In genomic region chr5:172838151-172838875, GRCh38 we compare ENCODE assay signal across 9 cellular contexts. TPM values are rescaled to one million over a fixed set of nuclear protein-coding genes. Genes with fewer than 3 reads are reported as not detected.
DNase-seq lines count a peak whose midpoint lies in the region; ATAC-seq and TF ChIP-seq lines count a peak whose summit lies in the region.
"Had no signal": no experiment of that assay in that cellular context is flagged by ENCODE, and none has a peak within 500 bp of the region (broad histone marks: within the 10 kb centered on the region; RNA-seq: fewer than 3 reads in every experiment).

No MANE protein-coding gene starts in this region.

- BruUV-seq in Panc1 (replicated peaks; lab: Mats Ljungman, UMichigan): no TSS peak

- H3K27ac Mint-ChIP-seq in stimulated activated naive B cell treated with anti-CD40 and anti-IgM and Interleukin-4, amounts not matched to agents 10 μg/mL and 1 μg/mL and 100 μg/mL, for 72 hours: peak overlapping the region; percentile 95

- H3K4me3 Mint-ChIP-seq in stimulated activated naive B cell treated with anti-CD40 and anti-IgM and Interleukin-4, amounts not matched to agents 10 μg/mL and 1 μg/mL and 100 μg/mL, for 72 hours: peak overlapping the region; percentile 77 to 95

- H3K27ac ChIP-seq in Panc1 (ENCODE audit: low read length) (peak overlapping the region; percentile 88; the same call in 1 of the 2 replicates), layer of hippocampus (ENCODE audit: low read depth, low read length) (peak overlapping the region; percentile 42)

- intact Hi-C loops in Panc1 (cut with micrococcal nuclease; ENCODE audit: unreplicated experiment): no loop called here

- CTCF ChIA-PET in Panc1 (lab: Charles Lee): interaction anchor here (0.6 kb wide), 1 partner anchor 30 kb away, joined by 3 read pairs; no protein-coding TSS in a partner anchor

- H3K36me3 ChIP-seq in GM06990 (ENCODE audit: control insufficient read depth, insufficient read depth, low read length) (peaks cover 2% of the 10 kb centered on the region; the same call in 1 of the 2 replicates), Panc1 (ENCODE audit: control insufficient read depth, insufficient read depth, low read length) (peaks cover 6% of the 10 kb centered on the region; the same call in 1 of the 2 replicates)

- TF ChIP-seq CTCF in GM06990 (IDR thresholded peaks at IDR 0.05; ENCODE audit: insufficient read depth, low read length, poor library complexity, severe bottlenecking) (no peak), Panc1 (IDR thresholded peaks at IDR 0.05) (no peak)

- peaks cover 6 to 44% of the 10 kb centered on the region in 2 donors for H3K36me3 Mint-ChIP-seq in stimulated activated naive B cell treated with anti-CD40 and anti-IgM and Interleukin-4, amounts not matched to agents 10 μg/mL and 1 μg/mL and 100 μg/mL, for 72 hours

- no peak for ATAC-seq in Panc1
- ATAC-seq in stimulated activated naive B cell treated with anti-CD40 and anti-IgM and Interleukin-4, amounts not matched to agents 10 μg/mL and 1 μg/mL and 100 μg/mL, for 72 hours (replicated peaks): no peak

- H3K4me1 Mint-ChIP-seq in stimulated activated naive B cell treated with anti-CD40 and anti-IgM and Interleukin-4, amounts not matched to agents 10 μg/mL and 1 μg/mL and 100 μg/mL, for 72 hours: peaks cover 48 to 62% of the 10 kb centered on the region in 2 donors

- H3K9me3 Mint-ChIP-seq in stimulated activated naive B cell treated with anti-CD40 and anti-IgM and Interleukin-4, amounts not matched to agents 10 μg/mL and 1 μg/mL and 100 μg/mL, for 72 hours: no peaks in the 10 kb centered on the region
- H3K9me3 Mint-ChIP-seq: brain had no signal

- POLR2A ChIA-PET in Panc1 (lab: Charles Lee): interaction anchor here (0.5 kb wide), 1 partner anchor 22 kb away, joined by 3 read pairs; no protein-coding TSS in a partner anchor

- in situ Hi-C loops in Panc1 (cut with HindIII; ENCODE audit: low pct_unique_long_range_greater_than_20kb, low sequenced_read_pairs): no loop called here

- H3K4me3 ChIP-seq in GM06990 (replicated peaks; ENCODE audit: low read depth, low read length) (peak overlapping the region; percentile 50), Panc1 (ENCODE audit: low read depth in 2 of 2, low read length in 2 of 2) (no peak overlapping the region)

- no peaks in the 10 kb centered on the region for H3K9me3 ChIP-seq in Panc1 (ENCODE audit: control insufficient read depth, insufficient read depth, low read depth, low read length)

- peaks cover 42% of the 10 kb centered on the region for H3K4me1 ChIP-seq in Panc1 (ENCODE audit: control insufficient read depth, insufficient read depth, low read length)

- no peaks in the 10 kb centered on the region for H3K27me3 Mint-ChIP-seq in stimulated activated naive B cell treated with anti-CD40 and anti-IgM and Interleukin-4, amounts not matched to agents 10 μg/mL and 1 μg/mL and 100 μg/mL, for 72 hours
- H3K27me3 Mint-ChIP-seq: brain had no signal

- DNase-seq in GM06990 (ENCODE audit: extremely low read depth, insufficient read length): no peak
- DNase-seq in Panc1 (ENCODE audit: low read depth, low spot score): no peak
- no peak for DNase-seq in stimulated activated naive B cell treated with anti-CD40 and anti-IgM and Interleukin-4, amounts not matched to agents 10 μg/mL and 1 μg/mL and 100 μg/mL, for 72 hours
- no peak for DNase-seq in globus pallidus (ENCODE audit: low spot score)
- DNase-seq in NCI-H2227 (lab: John Stamatoyannopoulos, UW; ENCODE audit: unreplicated experiment): no peak
- no peak for DNase-seq in NCI-H2196 (lab: John Stamatoyannopoulos, UW; ENCODE audit: unreplicated experiment)
- DNase-seq in HCEC 1CT: no peak

- H3K27me3 ChIP-seq in GM06990 (replicated peaks; ENCODE audit: control insufficient read depth, insufficient read depth, low read length) (no peaks in the 10 kb centered on the region), Panc1 (ENCODE audit: control insufficient read depth, insufficient read depth, low read length) (no peaks in the 10 kb centered on the region), layer of hippocampus (ENCODE audit: control insufficient read depth, insufficient read depth, low read length) (no peaks in the 10 kb centered on the region)

RNA-seq across cellular contexts. Expression of gene ERGIC1, which starts 4.3 kb away (rescaled TPM):
- 206 TPM for total RNA-seq in Panc1 (2021; ENCODE audit: unreplicated experiment)
- 419 TPM for polyA plus RNA-seq in Panc1 (2012; ENCODE audit: insufficient read length)
